In genomic region chr19:56808717-56809392, GRCh38 we compare ENCODE assay signal across 2 cellular contexts.
TF ChIP-seq lines count a peak whose summit lies in the region.

No MANE protein-coding gene starts in this region.

TF ChIP-seq in HepG2, 621 proteins besides CTCF, POLR2A, EP300 and RAD21:
- TF ChIP-seq POLR2AphosphoS5 (IDR thresholded peaks at IDR 0.05; ENCODE audit: low read depth, low read length) (peak; percentile 31; the same call in 1 of the 2 replicates), ZBTB26 (CRISPR knock-in tag; IDR thresholded peaks at IDR 0.05; ENCODE audit: borderline replicate concordance) (no peak), NCOA1 (CRISPR knock-in tag; IDR thresholded peaks at IDR 0.05) (no peak), ZMYM3 (CRISPR knock-in tag; IDR thresholded peaks at IDR 0.05) (no peak), PCBP2 (optimal IDR thresholded peaks at IDR 0.05; ENCODE audit: low read depth, low read length, poor library complexity, severe bottlenecking) (no peak), PAF1 (CRISPR knock-in tag; IDR thresholded peaks at IDR 0.05) (0 out of 2 replicates have a peak, but pooled peaks have one; percentile 5), POLR2G (IDR thresholded peaks at IDR 0.05; ENCODE audit: low read depth, low read length) (peak; percentile 72), PHB2 (IDR thresholded peaks at IDR 0.05; ENCODE audit: partially characterized antibody) (no peak), ZNF101 (CRISPR knock-in tag; IDR thresholded peaks at IDR 0.05; ENCODE audit: borderline replicate concordance, low read depth) (no peak), RBM22 (optimal IDR thresholded peaks at IDR 0.05; ENCODE audit: low read length) (peak; percentile 98), LBX2 (CRISPR knock-in tag; IDR thresholded peaks at IDR 0.05; ENCODE audit: borderline replicate concordance) (no peak), ZSCAN9 (CRISPR knock-in tag; IDR thresholded peaks at IDR 0.05; ENCODE audit: borderline replicate concordance) (no peak), MXD1 (CRISPR knock-in tag; IDR thresholded peaks at IDR 0.05) (no peak), CBX1 (IDR thresholded peaks at IDR 0.05; ENCODE audit: low read depth) (no peak), ZSCAN22 (CRISPR knock-in tag; IDR thresholded peaks at IDR 0.05) (no peak), ZBTB49 (CRISPR knock-in tag; IDR thresholded peaks at IDR 0.05; ENCODE audit: borderline replicate concordance) (no peak), KMT2A (CRISPR knock-in tag; IDR thresholded peaks at IDR 0.05) (no peak), POLR2AphosphoS2 (IDR thresholded peaks at IDR 0.05; ENCODE audit: low read depth, low read length) (peak; percentile 30; the same call in 1 of the 2 replicates)
TF ChIP-seq in HepG2: peak in this region for 5.

TF ChIP-seq in K562, 482 proteins besides CTCF, POLR2A, EP300 and RAD21:
- TF ChIP-seq BHLHE40 (IDR thresholded peaks at IDR 0.05; ENCODE audit: low read length) = no peak
- TF ChIP-seq TFE3 (CRISPR knock-in tag; IDR thresholded peaks at IDR 0.05) = 0 out of 2 replicates have a peak, but pooled peaks have one; percentile 7
- TF ChIP-seq PHB (CRISPR knock-in tag; IDR thresholded peaks at IDR 0.05) = no peak
TF ChIP-seq in K562: peak in this region for 1.
